ENCODE assay signal across 3 cellular contexts in the genomic region with DNA sequence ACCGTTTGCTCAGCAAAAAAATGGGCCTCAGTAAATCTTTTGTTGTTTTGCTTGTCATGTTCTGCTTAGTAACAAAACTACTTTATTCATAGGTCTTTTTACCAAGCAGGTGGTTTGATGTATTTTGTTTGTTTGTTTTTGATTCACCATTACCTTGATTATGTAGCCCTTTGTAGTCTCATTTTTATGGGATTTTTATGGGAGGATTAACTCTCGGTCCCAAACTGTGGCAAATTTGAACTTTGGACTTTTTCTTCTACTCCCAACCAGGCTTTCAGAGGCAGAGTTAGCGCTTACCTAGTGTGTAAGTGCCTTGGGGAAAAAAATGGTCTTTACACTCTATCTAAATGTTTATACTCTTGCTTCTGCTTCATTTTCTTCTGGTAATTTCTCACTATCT.
TF ChIP-seq lines count a peak whose summit lies in the region.

No MANE protein-coding gene starts in this region.

TF ChIP-seq in HEK293T, 16 proteins besides CTCF, POLR2A, EP300 and RAD21 (continued from another document):
- 0 out of 2 replicates have a peak, but pooled peaks have one; percentile 6 for TF ChIP-seq ZNF384 (IDR thresholded peaks at IDR 0.05)

TF ChIP-seq in K562, 482 proteins besides CTCF, POLR2A, EP300 and RAD21:
- TF ChIP-seq, protein P1, sequence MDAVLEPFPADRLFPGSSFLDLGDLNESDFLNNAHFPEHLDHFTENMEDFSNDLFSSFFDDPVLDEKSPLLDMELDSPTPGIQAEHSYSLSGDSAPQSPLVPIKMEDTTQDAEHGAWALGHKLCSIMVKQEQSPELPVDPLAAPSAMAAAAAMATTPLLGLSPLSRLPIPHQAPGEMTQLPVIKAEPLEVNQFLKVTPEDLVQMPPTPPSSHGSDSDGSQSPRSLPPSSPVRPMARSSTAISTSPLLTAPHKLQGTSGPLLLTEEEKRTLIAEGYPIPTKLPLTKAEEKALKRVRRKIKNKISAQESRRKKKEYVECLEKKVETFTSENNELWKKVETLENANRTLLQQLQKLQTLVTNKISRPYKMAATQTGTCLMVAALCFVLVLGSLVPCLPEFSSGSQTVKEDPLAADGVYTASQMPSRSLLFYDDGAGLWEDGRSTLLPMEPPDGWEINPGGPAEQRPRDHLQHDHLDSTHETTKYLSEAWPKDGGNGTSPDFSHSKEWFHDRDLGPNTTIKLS (IDR thresholded peaks at IDR 0.05; ENCODE audit: borderline replicate concordance, low read depth), result no peak
- TF ChIP-seq CHD4 (IDR thresholded peaks at IDR 0.05; ENCODE audit: insufficient read depth, insufficient replicate concordance, low read depth, low read length, poor library complexity, severe bottlenecking), result no peak
- TF ChIP-seq, protein P2, sequence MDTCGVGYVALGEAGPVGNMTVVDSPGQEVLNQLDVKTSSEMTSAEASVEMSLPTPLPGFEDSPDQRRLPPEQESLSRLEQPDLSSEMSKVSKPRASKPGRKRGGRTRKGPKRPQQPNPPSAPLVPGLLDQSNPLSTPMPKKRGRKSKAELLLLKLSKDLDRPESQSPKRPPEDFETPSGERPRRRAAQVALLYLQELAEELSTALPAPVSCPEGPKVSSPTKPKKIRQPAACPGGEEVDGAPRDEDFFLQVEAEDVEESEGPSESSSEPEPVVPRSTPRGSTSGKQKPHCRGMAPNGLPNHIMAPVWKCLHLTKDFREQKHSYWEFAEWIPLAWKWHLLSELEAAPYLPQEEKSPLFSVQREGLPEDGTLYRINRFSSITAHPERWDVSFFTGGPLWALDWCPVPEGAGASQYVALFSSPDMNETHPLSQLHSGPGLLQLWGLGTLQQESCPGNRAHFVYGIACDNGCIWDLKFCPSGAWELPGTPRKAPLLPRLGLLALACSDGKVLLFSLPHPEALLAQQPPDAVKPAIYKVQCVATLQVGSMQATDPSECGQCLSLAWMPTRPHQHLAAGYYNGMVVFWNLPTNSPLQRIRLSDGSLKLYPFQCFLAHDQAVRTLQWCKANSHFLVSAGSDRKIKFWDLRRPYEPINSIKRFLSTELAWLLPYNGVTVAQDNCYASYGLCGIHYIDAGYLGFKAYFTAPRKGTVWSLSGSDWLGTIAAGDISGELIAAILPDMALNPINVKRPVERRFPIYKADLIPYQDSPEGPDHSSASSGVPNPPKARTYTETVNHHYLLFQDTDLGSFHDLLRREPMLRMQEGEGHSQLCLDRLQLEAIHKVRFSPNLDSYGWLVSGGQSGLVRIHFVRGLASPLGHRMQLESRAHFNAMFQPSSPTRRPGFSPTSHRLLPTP (IDR thresholded peaks at IDR 0.05; ENCODE audit: borderline replicate concordance, extremely low read depth, insufficient read length), result no peak
- TF ChIP-seq, protein P3, sequence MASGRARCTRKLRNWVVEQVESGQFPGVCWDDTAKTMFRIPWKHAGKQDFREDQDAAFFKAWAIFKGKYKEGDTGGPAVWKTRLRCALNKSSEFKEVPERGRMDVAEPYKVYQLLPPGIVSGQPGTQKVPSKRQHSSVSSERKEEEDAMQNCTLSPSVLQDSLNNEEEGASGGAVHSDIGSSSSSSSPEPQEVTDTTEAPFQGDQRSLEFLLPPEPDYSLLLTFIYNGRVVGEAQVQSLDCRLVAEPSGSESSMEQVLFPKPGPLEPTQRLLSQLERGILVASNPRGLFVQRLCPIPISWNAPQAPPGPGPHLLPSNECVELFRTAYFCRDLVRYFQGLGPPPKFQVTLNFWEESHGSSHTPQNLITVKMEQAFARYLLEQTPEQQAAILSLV (tag; IDR thresholded peaks at IDR 0.05), result no peak
- TF ChIP-seq, protein P4, sequence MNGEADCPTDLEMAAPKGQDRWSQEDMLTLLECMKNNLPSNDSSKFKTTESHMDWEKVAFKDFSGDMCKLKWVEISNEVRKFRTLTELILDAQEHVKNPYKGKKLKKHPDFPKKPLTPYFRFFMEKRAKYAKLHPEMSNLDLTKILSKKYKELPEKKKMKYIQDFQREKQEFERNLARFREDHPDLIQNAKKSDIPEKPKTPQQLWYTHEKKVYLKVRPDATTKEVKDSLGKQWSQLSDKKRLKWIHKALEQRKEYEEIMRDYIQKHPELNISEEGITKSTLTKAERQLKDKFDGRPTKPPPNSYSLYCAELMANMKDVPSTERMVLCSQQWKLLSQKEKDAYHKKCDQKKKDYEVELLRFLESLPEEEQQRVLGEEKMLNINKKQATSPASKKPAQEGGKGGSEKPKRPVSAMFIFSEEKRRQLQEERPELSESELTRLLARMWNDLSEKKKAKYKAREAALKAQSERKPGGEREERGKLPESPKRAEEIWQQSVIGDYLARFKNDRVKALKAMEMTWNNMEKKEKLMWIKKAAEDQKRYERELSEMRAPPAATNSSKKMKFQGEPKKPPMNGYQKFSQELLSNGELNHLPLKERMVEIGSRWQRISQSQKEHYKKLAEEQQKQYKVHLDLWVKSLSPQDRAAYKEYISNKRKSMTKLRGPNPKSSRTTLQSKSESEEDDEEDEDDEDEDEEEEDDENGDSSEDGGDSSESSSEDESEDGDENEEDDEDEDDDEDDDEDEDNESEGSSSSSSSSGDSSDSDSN (IDR thresholded peaks at IDR 0.05; ENCODE audit: borderline replicate concordance in 1 of 2, low read depth in 2 of 2, low read length in 2 of 2), result no peak
- 0 out of 2 replicates have a peak, but pooled peaks have one; percentile 14 for TF ChIP-seq ZNF316 (IDR thresholded peaks at IDR 0.05)
- TF ChIP-seq, protein P5, sequence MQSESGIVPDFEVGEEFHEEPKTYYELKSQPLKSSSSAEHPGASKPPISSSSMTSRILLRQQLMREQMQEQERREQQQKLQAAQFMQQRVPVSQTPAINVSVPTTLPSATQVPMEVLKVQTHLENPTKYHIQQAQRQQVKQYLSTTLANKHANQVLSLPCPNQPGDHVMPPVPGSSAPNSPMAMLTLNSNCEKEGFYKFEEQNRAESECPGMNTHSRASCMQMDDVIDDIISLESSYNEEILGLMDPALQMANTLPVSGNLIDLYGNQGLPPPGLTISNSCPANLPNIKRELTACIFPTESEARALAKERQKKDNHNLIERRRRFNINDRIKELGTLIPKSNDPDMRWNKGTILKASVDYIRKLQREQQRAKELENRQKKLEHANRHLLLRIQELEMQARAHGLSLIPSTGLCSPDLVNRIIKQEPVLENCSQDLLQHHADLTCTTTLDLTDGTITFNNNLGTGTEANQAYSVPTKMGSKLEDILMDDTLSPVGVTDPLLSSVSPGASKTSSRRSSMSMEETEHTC (IDR thresholded peaks at IDR 0.05), result no peak

TF ChIP-seq in HepG2, 621 proteins besides CTCF, POLR2A, EP300 and RAD21 (continued from another document):
- TF ChIP-seq, protein P6, sequence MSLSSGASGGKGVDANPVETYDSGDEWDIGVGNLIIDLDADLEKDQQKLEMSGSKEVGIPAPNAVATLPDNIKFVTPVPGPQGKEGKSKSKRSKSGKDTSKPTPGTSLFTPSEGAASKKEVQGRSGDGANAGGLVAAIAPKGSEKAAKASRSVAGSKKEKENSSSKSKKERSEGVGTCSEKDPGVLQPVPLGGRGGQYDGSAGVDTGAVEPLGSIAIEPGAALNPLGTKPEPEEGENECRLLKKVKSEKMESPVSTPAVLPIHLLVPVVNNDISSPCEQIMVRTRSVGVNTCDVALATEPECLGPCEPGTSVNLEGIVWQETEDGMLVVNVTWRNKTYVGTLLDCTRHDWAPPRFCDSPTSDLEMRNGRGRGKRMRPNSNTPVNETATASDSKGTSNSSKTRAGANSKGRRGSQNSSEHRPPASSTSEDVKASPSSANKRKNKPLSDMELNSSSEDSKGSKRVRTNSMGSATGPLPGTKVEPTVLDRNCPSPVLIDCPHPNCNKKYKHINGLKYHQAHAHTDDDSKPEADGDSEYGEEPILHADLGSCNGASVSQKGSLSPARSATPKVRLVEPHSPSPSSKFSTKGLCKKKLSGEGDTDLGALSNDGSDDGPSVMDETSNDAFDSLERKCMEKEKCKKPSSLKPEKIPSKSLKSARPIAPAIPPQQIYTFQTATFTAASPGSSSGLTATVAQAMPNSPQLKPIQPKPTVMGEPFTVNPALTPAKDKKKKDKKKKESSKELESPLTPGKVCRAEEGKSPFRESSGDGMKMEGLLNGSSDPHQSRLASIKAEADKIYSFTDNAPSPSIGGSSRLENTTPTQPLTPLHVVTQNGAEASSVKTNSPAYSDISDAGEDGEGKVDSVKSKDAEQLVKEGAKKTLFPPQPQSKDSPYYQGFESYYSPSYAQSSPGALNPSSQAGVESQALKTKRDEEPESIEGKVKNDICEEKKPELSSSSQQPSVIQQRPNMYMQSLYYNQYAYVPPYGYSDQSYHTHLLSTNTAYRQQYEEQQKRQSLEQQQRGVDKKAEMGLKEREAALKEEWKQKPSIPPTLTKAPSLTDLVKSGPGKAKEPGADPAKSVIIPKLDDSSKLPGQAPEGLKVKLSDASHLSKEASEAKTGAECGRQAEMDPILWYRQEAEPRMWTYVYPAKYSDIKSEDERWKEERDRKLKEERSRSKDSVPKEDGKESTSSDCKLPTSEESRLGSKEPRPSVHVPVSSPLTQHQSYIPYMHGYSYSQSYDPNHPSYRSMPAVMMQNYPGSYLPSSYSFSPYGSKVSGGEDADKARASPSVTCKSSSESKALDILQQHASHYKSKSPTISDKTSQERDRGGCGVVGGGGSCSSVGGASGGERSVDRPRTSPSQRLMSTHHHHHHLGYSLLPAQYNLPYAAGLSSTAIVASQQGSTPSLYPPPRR (CRISPR knock-in tag; IDR thresholded peaks at IDR 0.05; ENCODE audit: borderline replicate concordance), result no peak
- TF ChIP-seq, protein P7, sequence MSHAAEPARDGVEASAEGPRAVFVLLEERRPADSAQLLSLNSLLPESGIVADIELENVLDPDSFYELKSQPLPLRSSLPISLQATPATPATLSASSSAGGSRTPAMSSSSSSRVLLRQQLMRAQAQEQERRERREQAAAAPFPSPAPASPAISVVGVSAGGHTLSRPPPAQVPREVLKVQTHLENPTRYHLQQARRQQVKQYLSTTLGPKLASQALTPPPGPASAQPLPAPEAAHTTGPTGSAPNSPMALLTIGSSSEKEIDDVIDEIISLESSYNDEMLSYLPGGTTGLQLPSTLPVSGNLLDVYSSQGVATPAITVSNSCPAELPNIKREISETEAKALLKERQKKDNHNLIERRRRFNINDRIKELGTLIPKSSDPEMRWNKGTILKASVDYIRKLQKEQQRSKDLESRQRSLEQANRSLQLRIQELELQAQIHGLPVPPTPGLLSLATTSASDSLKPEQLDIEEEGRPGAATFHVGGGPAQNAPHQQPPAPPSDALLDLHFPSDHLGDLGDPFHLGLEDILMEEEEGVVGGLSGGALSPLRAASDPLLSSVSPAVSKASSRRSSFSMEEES (CRISPR knock-in tag; IDR thresholded peaks at IDR 0.05), result no peak
- no peak for TF ChIP-seq ZBTB1 (CRISPR knock-in tag; IDR thresholded peaks at IDR 0.05; ENCODE audit: borderline replicate concordance)
- no peak for TF ChIP-seq SIN3B (IDR thresholded peaks at IDR 0.05; ENCODE audit: low read length)
- TF ChIP-seq, protein P8, sequence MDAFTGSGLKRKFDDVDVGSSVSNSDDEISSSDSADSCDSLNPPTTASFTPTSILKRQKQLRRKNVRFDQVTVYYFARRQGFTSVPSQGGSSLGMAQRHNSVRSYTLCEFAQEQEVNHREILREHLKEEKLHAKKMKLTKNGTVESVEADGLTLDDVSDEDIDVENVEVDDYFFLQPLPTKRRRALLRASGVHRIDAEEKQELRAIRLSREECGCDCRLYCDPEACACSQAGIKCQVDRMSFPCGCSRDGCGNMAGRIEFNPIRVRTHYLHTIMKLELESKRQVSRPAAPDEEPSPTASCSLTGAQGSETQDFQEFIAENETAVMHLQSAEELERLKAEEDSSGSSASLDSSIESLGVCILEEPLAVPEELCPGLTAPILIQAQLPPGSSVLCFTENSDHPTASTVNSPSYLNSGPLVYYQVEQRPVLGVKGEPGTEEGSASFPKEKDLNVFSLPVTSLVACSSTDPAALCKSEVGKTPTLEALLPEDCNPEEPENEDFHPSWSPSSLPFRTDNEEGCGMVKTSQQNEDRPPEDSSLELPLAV (CRISPR knock-in tag; conservative IDR thresholded peaks at IDR 0.05; ENCODE audit: low read depth), result no peak
- no peak for TF ChIP-seq HCFC1 (IDR thresholded peaks at IDR 0.05; ENCODE audit: low read depth, low read length)
- no peak for TF ChIP-seq SALL2 (CRISPR knock-in tag; IDR thresholded peaks at IDR 0.05)
- TF ChIP-seq, protein P9, sequence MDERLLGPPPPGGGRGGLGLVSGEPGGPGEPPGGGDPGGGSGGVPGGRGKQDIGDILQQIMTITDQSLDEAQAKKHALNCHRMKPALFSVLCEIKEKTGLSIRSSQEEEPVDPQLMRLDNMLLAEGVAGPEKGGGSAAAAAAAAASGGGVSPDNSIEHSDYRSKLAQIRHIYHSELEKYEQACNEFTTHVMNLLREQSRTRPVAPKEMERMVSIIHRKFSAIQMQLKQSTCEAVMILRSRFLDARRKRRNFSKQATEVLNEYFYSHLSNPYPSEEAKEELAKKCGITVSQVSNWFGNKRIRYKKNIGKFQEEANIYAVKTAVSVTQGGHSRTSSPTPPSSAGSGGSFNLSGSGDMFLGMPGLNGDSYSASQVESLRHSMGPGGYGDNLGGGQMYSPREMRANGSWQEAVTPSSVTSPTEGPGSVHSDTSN (CRISPR knock-in tag; IDR thresholded peaks at IDR 0.05), result no peak
- TF ChIP-seq ZNF772 (CRISPR knock-in tag; IDR thresholded peaks at IDR 0.05), result no peak
- TF ChIP-seq, protein P10, sequence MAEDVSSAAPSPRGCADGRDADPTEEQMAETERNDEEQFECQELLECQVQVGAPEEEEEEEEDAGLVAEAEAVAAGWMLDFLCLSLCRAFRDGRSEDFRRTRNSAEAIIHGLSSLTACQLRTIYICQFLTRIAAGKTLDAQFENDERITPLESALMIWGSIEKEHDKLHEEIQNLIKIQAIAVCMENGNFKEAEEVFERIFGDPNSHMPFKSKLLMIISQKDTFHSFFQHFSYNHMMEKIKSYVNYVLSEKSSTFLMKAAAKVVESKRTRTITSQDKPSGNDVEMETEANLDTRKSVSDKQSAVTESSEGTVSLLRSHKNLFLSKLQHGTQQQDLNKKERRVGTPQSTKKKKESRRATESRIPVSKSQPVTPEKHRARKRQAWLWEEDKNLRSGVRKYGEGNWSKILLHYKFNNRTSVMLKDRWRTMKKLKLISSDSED (CRISPR knock-in tag; IDR thresholded peaks at IDR 0.05), result no peak
